Comparison of ENCODE assay signal across 1 cellular context in the genomic region with DNA sequence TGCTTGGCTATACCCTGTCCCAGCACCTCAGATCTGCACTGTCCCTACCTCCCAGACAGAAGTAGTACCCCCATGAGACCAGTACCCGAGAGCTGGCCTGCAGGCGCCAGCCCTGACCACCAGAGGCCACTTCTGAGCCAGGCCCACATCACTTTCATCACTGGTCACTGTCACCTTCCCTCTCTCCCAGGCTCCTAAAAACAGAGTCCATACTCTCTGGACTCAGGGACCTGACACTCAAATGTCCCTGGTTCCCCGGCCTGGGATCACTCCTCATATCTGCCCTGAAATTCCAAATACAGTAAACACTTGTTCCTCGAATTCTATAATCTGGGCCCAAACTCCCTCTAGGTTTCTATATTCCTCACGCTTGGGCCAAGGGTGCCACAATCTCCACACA.
TF ChIP-seq lines count a peak whose summit lies in the region.

No MANE protein-coding gene starts in this region.

TF ChIP-seq in GM12878, 131 proteins besides CTCF, POLR2A, EP300 and RAD21 (continued from another document):
- TF ChIP-seq YY1 (IDR thresholded peaks at IDR 0.05; ENCODE audit: low read depth, low read length), result 0 out of 2 replicates have a peak, but pooled peaks have one; percentile 21
